ENCODE assay signal across 1 cellular context in genomic region chr21:43657355-43658093, GRCh38.
TF ChIP-seq lines count a peak whose summit lies in the region.

No MANE protein-coding gene starts in this region.

TF ChIP-seq in IMR-90, 13 proteins besides CTCF, POLR2A, EP300 and RAD21:
- TF ChIP-seq ELK1 (IDR thresholded peaks at IDR 0.05; ENCODE audit: borderline replicate concordance, low read depth, low read length) (no peak), CHD1 (IDR thresholded peaks at IDR 0.05; ENCODE audit: low read depth, low read length) (no peak), RFX5 (IDR thresholded peaks at IDR 0.05; ENCODE audit: low read depth, low read length) (no peak), SMC3 (IDR thresholded peaks at IDR 0.05; ENCODE audit: low read depth, low read length) (no peak), MXI1 (IDR thresholded peaks at IDR 0.05; ENCODE audit: borderline replicate concordance, low read depth, low read length) (no peak), FOS (IDR thresholded peaks at IDR 0.05; ENCODE audit: low read depth, low read length) (no peak)
